In the genomic region with DNA sequence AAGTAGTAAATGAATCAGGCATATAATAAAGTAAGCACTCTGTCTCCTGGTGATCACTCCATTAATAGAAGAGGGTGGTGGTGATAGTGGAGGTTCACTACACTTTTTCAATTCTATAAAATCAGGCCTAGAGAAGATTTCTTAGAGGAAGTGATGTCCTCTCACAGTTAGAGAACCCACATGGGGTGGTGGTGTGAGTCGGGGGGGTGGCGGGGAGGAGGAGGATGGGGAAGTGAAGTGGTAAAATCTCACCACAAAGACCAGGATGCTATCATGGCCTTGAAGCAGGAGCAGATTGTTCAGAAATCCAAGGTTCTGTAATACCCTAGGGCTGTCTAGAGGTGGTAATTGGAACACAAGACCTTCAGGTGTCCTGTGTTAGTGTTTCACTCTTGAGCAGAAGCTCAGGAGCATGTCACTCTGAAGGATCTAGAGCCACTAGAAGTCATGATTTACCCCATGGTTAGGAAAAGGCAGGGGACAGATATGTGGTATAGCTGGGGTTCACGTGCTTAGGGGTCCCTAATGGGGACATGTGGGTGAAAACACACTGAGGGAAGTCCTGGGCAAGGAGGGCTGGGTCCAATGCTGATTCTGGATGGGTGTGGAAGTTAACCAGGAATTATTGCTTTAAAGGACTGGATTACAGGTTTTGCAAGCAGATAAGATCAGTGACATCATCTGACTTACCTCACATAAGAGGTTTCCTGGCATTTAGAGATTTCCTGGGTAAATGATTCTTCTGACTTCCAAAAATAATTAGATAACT, we compare ENCODE assay signal across 8 cellular contexts. TPM values are rescaled to one million over a fixed set of nuclear protein-coding genes. Genes with fewer than 3 reads are reported as not detected.
DNase-seq lines count a peak whose midpoint lies in the region; ATAC-seq, FAIRE-seq and TF ChIP-seq lines count a peak whose summit lies in the region.

No MANE protein-coding gene starts in this region.

- H3K4me1 ChIP-seq in gastroesophageal sphincter = peaks cover 0 to 11% (median 0%) of the 10 kb centered on the region in 3 donors

- TF ChIP-seq POLR2A in gastroesophageal sphincter (IDR thresholded peaks at IDR 0.05) = no peak

- TF ChIP-seq CTCF in gastroesophageal sphincter (IDR thresholded peaks at IDR 0.05) = no peak
- no peak for TF ChIP-seq CTCF in D721Med (IDR thresholded peaks at IDR 0.05; ENCODE audit: insufficient read depth, missing control alignments)

- no peak for FAIRE-seq in D721Med (lab: Jason Lieb, UNC)

- no peak for TF ChIP-seq EP300 in gastroesophageal sphincter (IDR thresholded peaks at IDR 0.05)

- ATAC-seq in HG02759 (IDR thresholded peaks at IDR 0.05; ENCODE audit: unreplicated experiment) (peak; percentile 41), gastroesophageal sphincter (no peak)

- no peaks in the 10 kb centered on the region for H3K27me3 ChIP-seq in gastroesophageal sphincter
- no peaks in the 10 kb centered on the region for H3K27me3 ChIP-seq in H7 (ENCODE audit: control insufficient read depth, insufficient read depth, low read length)

- peak overlapping the region in 3 of 4 donors; percentile 24 to 56 (median 38) for H3K27ac ChIP-seq in gastroesophageal sphincter

- no peak overlapping the region for H3K4me3 ChIP-seq in gastroesophageal sphincter
- H3K4me3 ChIP-seq in H7 (ENCODE audit: insufficient read depth, low read depth, low read length) = no peak overlapping the region

- H3K36me3 ChIP-seq in gastroesophageal sphincter = peaks cover 0 to 4% of the 10 kb centered on the region in 2 donors
- no peaks in the 10 kb centered on the region; the same call in none of the 2 replicates for H3K36me3 ChIP-seq in H7 (replicated peaks; ENCODE audit: control insufficient read depth, insufficient read depth, low read length)

- 63% methylated on average over 2 of the region's 3 CpGs; no CpG with 5 or more reads in 1 of the 2 donors for WGBS in gastroesophageal sphincter (ENCODE audit: low coverage in 1 of 2), 2 donors

- DNase-seq in AML-193 (lab: John Stamatoyannopoulos, UW) (peak; percentile 73 to 85), D721Med (ENCODE audit: insufficient read length, low spot score) (no peak), DMS79 (lab: John Stamatoyannopoulos, UW) (no peak), H7 (no peak)
- DNase-seq in activated CD4-positive, alpha-beta T cell treated with anti-CD3 and anti-CD28 coated beads for 4 hours = peak; percentile 19 to 42
- DNase-seq in stimulated activated CD4-positive, alpha-beta T cell treated with anti-CD3 and anti-CD28 coated beads, Interleukin-4, amount 100 ng/mL, for 4 hours = peak; percentile 13 to 17

- no peaks in the 10 kb centered on the region for H3K9me3 ChIP-seq in gastroesophageal sphincter

RNA-seq across cellular contexts. Expression of gene RNF125, which starts 31.0 kb away (rescaled TPM):
- total RNA-seq in gastroesophageal sphincter = 1 to 10 TPM; 1.7 to 5.2 (median 3.1) TPM
- total RNA-seq in H7 (2014; rRNA removed; shearing (Covaris generic)) = 12.1 and 19.7 TPM in 2 replicates

RNA-seq across cellular contexts. Expression of gene RNF138, which starts 42.1 kb away (rescaled TPM):
- total RNA-seq in gastroesophageal sphincter = 10 to 100 TPM in 3 of 4 donors, 1 to 10 TPM in 1; 9.6 to 27.6 (median 17.9) TPM
- 105 and 130 TPM in 2 replicates for total RNA-seq in H7 (2014; rRNA removed; shearing (Covaris generic))

Comparison
In these comparisons a context has a peak if more than half of its experiments do, and no peak if none do; other contexts are left out.
1. DNase-seq: peak in AML-193 (2 of 2), activated CD4-positive, alpha-beta T cell treated with anti-CD3 and anti-CD28 coated beads for 4 hours (2 of 2) and stimulated activated CD4-positive, alpha-beta T cell treated with anti-CD3 and anti-CD28 coated beads, Interleukin-4, amount 100 ng/mL, for 4 hours (2 of 2); none in D721Med (single experiment), DMS79 (single experiment) and H7 (single experiment).